Comparison of ENCODE assay signal across 8 cellular contexts in the genomic region with DNA sequence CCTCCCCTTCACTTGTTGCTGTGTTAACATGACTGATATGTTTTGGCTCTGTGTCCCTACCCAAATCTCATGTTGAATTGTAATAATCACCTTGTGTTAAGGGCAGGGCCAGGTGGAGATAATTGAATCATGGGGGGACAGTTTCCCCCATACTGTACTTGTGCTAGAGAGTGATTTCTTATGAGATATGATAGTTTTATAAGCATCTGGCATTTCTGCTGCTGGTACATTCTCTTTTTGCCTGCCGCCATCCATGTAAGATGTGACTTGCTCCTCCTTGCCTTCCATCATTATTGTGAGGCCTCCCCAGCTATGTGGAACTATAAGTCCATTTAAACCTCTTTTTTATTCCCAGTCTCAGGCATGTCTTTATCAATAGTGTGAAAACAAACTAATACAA.
"Had no signal": no experiment of that assay in that cellular context is flagged by ENCODE, and none has a peak within 500 bp of the region (broad histone marks: within the 10 kb centered on the region; RNA-seq: fewer than 3 reads in every experiment).

No MANE protein-coding gene starts in this region.

- ATAC-seq: GM12878 had no signal

- DNase-seq: GDM1, GF-D8 had no signal

- FAIRE-seq: G401.6, GM12878, GM12891, GM12892, GM18507, GM19239 had no signal

- H3K4me3 ChIP-seq: GM12878 had no signal
